ENCODE assay signal across 39 cellular contexts in genomic region chr19:11756965-11757364, GRCh38. TPM values are rescaled to one million over a fixed set of nuclear protein-coding genes. Genes with fewer than 3 reads are reported as not detected.
"Had no signal": no experiment of that assay in that cellular context is flagged by ENCODE, and none has a peak within 500 bp of the region (broad histone marks: within the 10 kb centered on the region; RNA-seq: fewer than 3 reads in every experiment).

No MANE protein-coding gene starts in this region.

- H3K4me1 Mint-ChIP-seq: activated naive CD4-positive, alpha-beta T cell treated with anti-CD3 and anti-CD28 coated beads, Interleukin-2, amount 10 ng/mL, durations not matched to agents 7 days and 5 days; activated naive CD4-positive, alpha-beta T cell treated with anti-CD3 and anti-CD28 coated beads, Interleukin-2, amount 50 U/mL, for 24 hours; activated naive CD8-positive, alpha-beta T cell treated with anti-CD3 and anti-CD28 coated beads for 36 hours; activated naive CD8-positive, alpha-beta T cell treated with anti-CD3 and anti-CD28 coated beads, Interleukin-2, amount 10 ng/mL, durations not matched to agents 7 days and 5 days; activated naive CD8-positive, alpha-beta T cell treated with anti-CD3 and anti-CD28 coated beads, Interleukin-2, amount 50 U/mL, for 24 hours; activated T-helper 17 cell treated with anti-CD3 and anti-CD28 coated beads, Interleukin-2, amount 50 U/mL, for 72 hours; brain; central memory CD8-positive, alpha-beta T cell had no signal

- H3K27ac ChIP-seq: adrenal gland, ascending aorta, body of pancreas, brain microvascular endothelial cell, breast epithelium, cardiac muscle cell had no signal

- DNase-seq: activated effector memory CD4-positive, alpha-beta T cell treated with anti-CD3 and anti-CD28 coated beads, Interleukin-2, amount 50 U/mL, for 16 hours; activated effector memory CD4-positive, alpha-beta T cell treated with Interleukin-2 at 50 U/mL for 16 hours; activated gamma-delta T cell; activated gamma-delta T cell treated with Interleukin-2 at 50 U/mL for 16 hours; activated naive CD4-positive, alpha-beta T cell; activated naive CD4-positive, alpha-beta T cell treated with anti-CD3 and anti-CD28 coated beads for 36 hours; activated naive CD4-positive, alpha-beta T cell treated with anti-CD3 and anti-CD28 coated beads, Interleukin-2, amount 10 ng/mL, durations not matched to agents 7 days and 5 days; activated naive CD4-positive, alpha-beta T cell treated with anti-CD3 and anti-CD28 coated beads, Interleukin-2, amount 50 U/mL, for 16 hours; activated naive CD4-positive, alpha-beta T cell treated with Interleukin-2 at 50 U/mL for 16 hours; activated naive CD8-positive, alpha-beta T cell treated with anti-CD3 and anti-CD28 coated beads for 36 hours; activated naive CD8-positive, alpha-beta T cell treated with anti-CD3 and anti-CD28 coated beads, Interleukin-2, amount 10 ng/mL, durations not matched to agents 7 days and 5 days; activated naive CD8-positive, alpha-beta T cell treated with anti-CD3 and anti-CD28 coated beads, Interleukin-2, amount 50 U/mL, for 24 hours; activated T-cell treated with anti-CD3 and anti-CD28 coated beads, Interleukin-2, amount 50 U/mL, for 1 hour; activated T-cell treated with anti-CD3 and anti-CD28 coated beads, Interleukin-2, amount 50 U/mL, for 24 hours; activated T-cell treated with anti-CD3 and anti-CD28 coated beads, Interleukin-2, amount 50 U/mL, for 4 hours; activated T-cell treated with anti-CD3 and anti-CD28 coated beads, Interleukin-2, amount 50 U/mL, for 48 hours; activated T-cell treated with anti-CD3 and anti-CD28 coated beads, Interleukin-2, amount 50 U/mL, for 72 hours; adrenal gland; amniotic stem cell; amygdala; anterior cingulate cortex; aorta; body of pancreas; brain microvascular endothelial cell; caudate nucleus; central memory CD4-positive, alpha-beta T cell; cerebellar nuclear complex had no signal

- H3K4me3 ChIP-seq: adrenal gland, ascending aorta, body of pancreas, breast epithelium, cardiac muscle cell had no signal

- H3K27me3 Mint-ChIP-seq: activated naive CD4-positive, alpha-beta T cell treated with anti-CD3 and anti-CD28 coated beads, Interleukin-2, amount 10 ng/mL, durations not matched to agents 7 days and 5 days had no signal

- FAIRE-seq: bronchial epithelial cell, colon had no signal

- H3K4me1 ChIP-seq: adrenal gland, ascending aorta, body of pancreas, breast epithelium had no signal

- H3K36me3 Mint-ChIP-seq: activated naive CD4-positive, alpha-beta T cell treated with anti-CD3 and anti-CD28 coated beads, Interleukin-2, amount 10 ng/mL, durations not matched to agents 7 days and 5 days; brain had no signal

- H3K27ac Mint-ChIP-seq: activated naive CD4-positive, alpha-beta T cell treated with anti-CD3 and anti-CD28 coated beads for 36 hours; activated naive CD4-positive, alpha-beta T cell treated with anti-CD3 and anti-CD28 coated beads, Interleukin-2, amount 10 ng/mL, durations not matched to agents 7 days and 5 days; activated naive CD4-positive, alpha-beta T cell treated with anti-CD3 and anti-CD28 coated beads, Interleukin-2, amount 50 U/mL, for 24 hours; activated naive CD8-positive, alpha-beta T cell; activated naive CD8-positive, alpha-beta T cell treated with anti-CD3 and anti-CD28 coated beads for 36 hours; activated naive CD8-positive, alpha-beta T cell treated with anti-CD3 and anti-CD28 coated beads, Interleukin-2, amount 10 ng/mL, durations not matched to agents 7 days and 5 days; activated naive CD8-positive, alpha-beta T cell treated with anti-CD3 and anti-CD28 coated beads, Interleukin-2, amount 50 U/mL, for 24 hours; activated T-cell treated with anti-CD3 and anti-CD28 coated beads, Interleukin-2, amount 50 U/mL, for 24 hours; activated T-cell treated with anti-CD3 and anti-CD28 coated beads, Interleukin-2, amount 50 U/mL, for 72 hours; activated T-helper 1 cell treated with anti-CD3 and anti-CD28 coated beads, Interleukin-12 subunit alpha, Interleukin-12 subunit beta, Interleukin-2, Interleukin-4 antibody, amounts not matched to agents 30 ng/mL and 10 ng/mL and 1 ng/mL, durations not matched to agents 14 hours and 24 hours and 36 hours; activated T-helper 17 cell treated with anti-CD3 and anti-CD28 coated beads, Interleukin-2, amount 50 U/mL, for 72 hours; activated T-helper 2 cell treated with anti-CD3 and anti-CD28 coated beads, Interferon-gamma antibody, Interleukin-2, Interleukin-4, amounts not matched to agents 10 μg/mL and 5 μg/mL and 100 μg/mL, durations not matched to agents 14 hours and 24 hours and 36 hours; brain had no signal

- ATAC-seq: activated naive CD8-positive, alpha-beta T cell treated with anti-CD3 and anti-CD28 coated beads, Interleukin-2, amount 50 U/mL, for 24 hours; activated T-cell treated with anti-CD3 and anti-CD28 coated beads, Interleukin-2, amount 50 U/mL, for 4 hours; activated T-cell treated with anti-CD3 and anti-CD28 coated beads, Interleukin-2, amount 50 U/mL, for 72 hours; activated T-helper 17 cell treated with anti-CD3 and anti-CD28 coated beads, Interleukin-2, amount 50 U/mL, for 72 hours; body of pancreas had no signal

- H3K27me3 ChIP-seq: adrenal gland, ascending aorta, body of pancreas, brain microvascular endothelial cell, breast epithelium, cardiac muscle cell had no signal

- H3K4me3 Mint-ChIP-seq: activated naive CD4-positive, alpha-beta T cell treated with anti-CD3 and anti-CD28 coated beads for 36 hours; activated naive CD4-positive, alpha-beta T cell treated with anti-CD3 and anti-CD28 coated beads, Interleukin-2, amount 10 ng/mL, durations not matched to agents 7 days and 5 days; activated naive CD4-positive, alpha-beta T cell treated with anti-CD3 and anti-CD28 coated beads, Interleukin-2, amount 50 U/mL, for 24 hours; activated naive CD8-positive, alpha-beta T cell; activated naive CD8-positive, alpha-beta T cell treated with anti-CD3 and anti-CD28 coated beads for 36 hours; activated naive CD8-positive, alpha-beta T cell treated with anti-CD3 and anti-CD28 coated beads, Interleukin-2, amount 10 ng/mL, durations not matched to agents 7 days and 5 days; activated naive CD8-positive, alpha-beta T cell treated with anti-CD3 and anti-CD28 coated beads, Interleukin-2, amount 50 U/mL, for 24 hours; activated T-cell treated with anti-CD3 and anti-CD28 coated beads, Interleukin-2, amount 50 U/mL, for 24 hours; activated T-cell treated with anti-CD3 and anti-CD28 coated beads, Interleukin-2, amount 50 U/mL, for 4 hours; activated T-cell treated with anti-CD3 and anti-CD28 coated beads, Interleukin-2, amount 50 U/mL, for 72 hours; activated T-helper 1 cell treated with anti-CD3 and anti-CD28 coated beads, Interleukin-12 subunit alpha, Interleukin-12 subunit beta, Interleukin-2, Interleukin-4 antibody, amounts not matched to agents 30 ng/mL and 10 ng/mL and 1 ng/mL, durations not matched to agents 14 hours and 24 hours and 36 hours; activated T-helper 17 cell treated with anti-CD3 and anti-CD28 coated beads, Interleukin-2, amount 50 U/mL, for 72 hours; brain; central memory CD8-positive, alpha-beta T cell had no signal

- H3K36me3 ChIP-seq: adrenal gland, ascending aorta, brain microvascular endothelial cell, breast epithelium, cardiac muscle cell had no signal

RNA-seq across cellular contexts. Expression of gene ZNF491, which starts 41.4 kb away (rescaled TPM):
- total RNA-seq: ascending aorta had no signal
